ENCODE assay signal across 12 cellular contexts in genomic region chr6:7242835-7243187, GRCh38.
DNase-seq lines count a peak whose midpoint lies in the region; ATAC-seq and TF ChIP-seq lines count a peak whose summit lies in the region.
"Had no signal": no experiment of that assay in that cellular context is flagged by ENCODE, and none has a peak within 500 bp of the region (broad histone marks: within the 10 kb centered on the region; RNA-seq: fewer than 3 reads in every experiment).

No MANE protein-coding gene starts in this region.

- H3K27ac ChIP-seq in left ventricle myocardium inferior (replicated peaks): peak overlapping the region; percentile 70
- H3K27ac ChIP-seq in right atrium auricular region: peak overlapping the region in 1 of 2 donors; percentile 47
- peak overlapping the region; percentile 62 for H3K27ac ChIP-seq in ectodermal cell (ENCODE audit: insufficient read depth, low read depth, low read length, poor library complexity, severe bottlenecking)

- H3K4me3 Mint-ChIP-seq in nephron: peak overlapping the region; percentile 11 to 24 (median 22)
- H3K4me3 Mint-ChIP-seq: activated CD4-positive, alpha-beta memory T cell treated with anti-CD3 and anti-CD28 coated beads for 36 hours; IgD-negative memory B cell had no signal

- H3K27me3 ChIP-seq in left ventricle myocardium inferior (ENCODE audit: low read depth): no peaks in the 10 kb centered on the region
- no peaks in the 10 kb centered on the region for H3K27me3 ChIP-seq in right atrium auricular region
- H3K27me3 ChIP-seq in ectodermal cell (ENCODE audit: control insufficient read depth, insufficient read depth, low read length, poor library complexity, severe bottlenecking): no peaks in the 10 kb centered on the region

- peaks cover 48% of the 10 kb centered on the region for H3K4me1 ChIP-seq in left ventricle myocardium inferior
- peaks cover 0 to 18% of the 10 kb centered on the region in 2 donors for H3K4me1 ChIP-seq in right atrium auricular region
- H3K4me1 ChIP-seq in ectodermal cell (ENCODE audit: control insufficient read depth, insufficient read depth, low read length): peaks cover 22% of the 10 kb centered on the region

- WGBS in ectodermal cell, 2 experiments: 84 to 89% methylated on average over 4 of the region's 4 CpGs

- intact Hi-C loops in left ventricle myocardium inferior (cut with micrococcal nuclease): no loop called here

- H3K36me3 Mint-ChIP-seq in nephron (ENCODE audit: low read depth): peaks cover 20% of the 10 kb centered on the region
- H3K36me3 Mint-ChIP-seq: IgD-negative memory B cell had no signal

- no peaks in the 10 kb centered on the region for H3K9me3 ChIP-seq in left ventricle myocardium inferior (replicated peaks)
- no peaks in the 10 kb centered on the region for H3K9me3 ChIP-seq in right atrium auricular region
- H3K9me3 ChIP-seq in ectodermal cell (ENCODE audit: control insufficient read depth, low read length): no peaks in the 10 kb centered on the region

- H3K36me3 ChIP-seq in left ventricle myocardium inferior (peaks cover 32% of the 10 kb centered on the region), right atrium auricular region (peaks cover 39% of the 10 kb centered on the region), ectodermal cell (ENCODE audit: control insufficient read depth, insufficient read depth, low read length) (no peaks in the 10 kb centered on the region)

- TF ChIP-seq CTCF in left ventricle myocardium inferior (IDR thresholded peaks at IDR 0.05; ENCODE audit: borderline replicate concordance) (no peak), right atrium auricular region (IDR thresholded peaks at IDR 0.05) (no peak), nephron (IDR thresholded peaks at IDR 0.05; ENCODE audit: unreplicated experiment in 3 of 3) (no peak)

- H3K27me3 Mint-ChIP-seq in nephron (ENCODE audit: low read depth): no peaks in the 10 kb centered on the region
- H3K27me3 Mint-ChIP-seq: activated CD4-positive, alpha-beta memory T cell treated with anti-CD3 and anti-CD28 coated beads for 36 hours; IgD-negative memory B cell had no signal

- H3K4me3 ChIP-seq in left ventricle myocardium inferior (no peak overlapping the region), right atrium auricular region (no peak overlapping the region), ectodermal cell (ENCODE audit: insufficient read depth, low read depth, low read length) (no peak overlapping the region)

- no peak for DNase-seq in left ventricle myocardium inferior
- DNase-seq in right atrium auricular region (ENCODE audit: low spot score): no peak
- DNase-seq in NCI-H1930 (lab: John Stamatoyannopoulos, UW): no peak
- no peak for DNase-seq in T-helper 2 cell
- DNase-seq: NCI-H2107, SHP77 treated with DMSO at 0.1 percent for 48 hours had no signal

- peaks cover 45% of the 10 kb centered on the region for H3K4me1 Mint-ChIP-seq in nephron

- peak overlapping the region; percentile 81 to 86 (median 82) for H3K27ac Mint-ChIP-seq in nephron
- H3K27ac Mint-ChIP-seq: activated CD4-positive, alpha-beta memory T cell treated with anti-CD3 and anti-CD28 coated beads for 36 hours had no signal

- H3K9me3 Mint-ChIP-seq in nephron: no peaks in the 10 kb centered on the region
- H3K9me3 Mint-ChIP-seq: activated CD4-positive, alpha-beta memory T cell treated with anti-CD3 and anti-CD28 coated beads for 36 hours; IgD-negative memory B cell had no signal

- ATAC-seq in HG02588 (IDR thresholded peaks at IDR 0.05; ENCODE audit: unreplicated experiment) (no peak), HG02840 (IDR thresholded peaks at IDR 0.05; ENCODE audit: low FRiP score, unreplicated experiment) (no peak)
